1 cellular context compared by ENCODE assay signal in the genomic region with DNA sequence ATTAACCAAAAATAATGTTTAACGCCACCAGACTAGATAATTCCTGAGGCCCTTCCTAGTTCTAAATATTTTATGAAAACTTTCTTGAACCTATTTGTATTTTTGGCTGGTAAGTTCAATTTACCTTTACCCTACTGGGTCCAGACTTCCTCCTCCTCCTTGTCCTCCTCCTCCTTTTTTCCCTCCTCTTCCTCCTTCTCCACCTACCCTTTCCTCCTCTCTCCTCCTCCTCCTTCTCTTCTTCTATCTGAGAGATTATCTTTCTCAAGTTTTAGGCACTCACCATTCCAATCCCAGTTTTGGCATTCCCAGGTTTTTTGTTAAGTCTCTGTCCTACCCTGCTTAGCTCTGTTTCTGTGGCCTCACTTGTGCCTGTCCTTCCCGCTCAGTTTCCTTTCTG.
TF ChIP-seq lines count a peak whose summit lies in the region.

No MANE protein-coding gene starts in this region.

TF ChIP-seq in HEK293, 187 proteins besides CTCF, POLR2A, EP300 and RAD21 (continued from another document):
- TF ChIP-seq ZNF280C (tag by site-specific recombination; IDR thresholded peaks at IDR 0.05) (no peak), ZIC2 (tag by site-specific recombination; IDR thresholded peaks at IDR 0.05) (no peak), ZNF521 (tag by site-specific recombination; IDR thresholded peaks at IDR 0.05) (no peak), ZNF121 (tag by site-specific recombination; IDR thresholded peaks at IDR 0.05) (no peak), ZNF701 (tag by site-specific recombination; IDR thresholded peaks at IDR 0.05) (no peak), GFI1B (tag by site-specific recombination; IDR thresholded peaks at IDR 0.05) (no peak), SP7 (tag by site-specific recombination; IDR thresholded peaks at IDR 0.05) (no peak), ZFHX2 (tag by site-specific recombination; conservative IDR thresholded peaks at IDR 0.05) (peak; percentile 64), EGR2 (tag by site-specific recombination; IDR thresholded peaks at IDR 0.05; ENCODE audit: low read depth) (peak; percentile 84), ZNF140 (tag by site-specific recombination; IDR thresholded peaks at IDR 0.05) (no peak)
